In genomic region chr7:23369695-23370404, GRCh38 we compare ENCODE assay signal across 1 cellular context.
TF ChIP-seq lines count a peak whose summit lies in the region.

No MANE protein-coding gene starts in this region.

TF ChIP-seq in GM23338, 12 proteins besides CTCF, POLR2A, EP300 and RAD21:
- no peak for TF ChIP-seq REST (IDR thresholded peaks at IDR 0.05; ENCODE audit: unreplicated experiment)
- TF ChIP-seq EZH2phosphoT487 (IDR thresholded peaks at IDR 0.05; ENCODE audit: unreplicated experiment), result no peak
- TF ChIP-seq NANOG (IDR thresholded peaks at IDR 0.05; ENCODE audit: borderline replicate concordance), result no peak
- TF ChIP-seq ZNF462 (CRISPR knock-in tag; IDR thresholded peaks at IDR 0.05), result no peak
- TF ChIP-seq STAT1 (IDR thresholded peaks at IDR 0.05; ENCODE audit: unreplicated experiment), result no peak
